In genomic region chr2:10549196-10549595, GRCh38 we compare ENCODE assay signal across 2 cellular contexts.
TF ChIP-seq lines count a peak whose summit lies in the region.

No MANE protein-coding gene starts in this region.

TF ChIP-seq in HepG2, 621 proteins besides CTCF, POLR2A, EP300 and RAD21:
- no peak for TF ChIP-seq NONO (IDR thresholded peaks at IDR 0.05)
- TF ChIP-seq NONO (CRISPR knock-in tag; conservative IDR thresholded peaks at IDR 0.05), result no peak
- no peak for TF ChIP-seq ZNF12 (CRISPR knock-in tag; IDR thresholded peaks at IDR 0.05)
- TF ChIP-seq, protein P1, sequence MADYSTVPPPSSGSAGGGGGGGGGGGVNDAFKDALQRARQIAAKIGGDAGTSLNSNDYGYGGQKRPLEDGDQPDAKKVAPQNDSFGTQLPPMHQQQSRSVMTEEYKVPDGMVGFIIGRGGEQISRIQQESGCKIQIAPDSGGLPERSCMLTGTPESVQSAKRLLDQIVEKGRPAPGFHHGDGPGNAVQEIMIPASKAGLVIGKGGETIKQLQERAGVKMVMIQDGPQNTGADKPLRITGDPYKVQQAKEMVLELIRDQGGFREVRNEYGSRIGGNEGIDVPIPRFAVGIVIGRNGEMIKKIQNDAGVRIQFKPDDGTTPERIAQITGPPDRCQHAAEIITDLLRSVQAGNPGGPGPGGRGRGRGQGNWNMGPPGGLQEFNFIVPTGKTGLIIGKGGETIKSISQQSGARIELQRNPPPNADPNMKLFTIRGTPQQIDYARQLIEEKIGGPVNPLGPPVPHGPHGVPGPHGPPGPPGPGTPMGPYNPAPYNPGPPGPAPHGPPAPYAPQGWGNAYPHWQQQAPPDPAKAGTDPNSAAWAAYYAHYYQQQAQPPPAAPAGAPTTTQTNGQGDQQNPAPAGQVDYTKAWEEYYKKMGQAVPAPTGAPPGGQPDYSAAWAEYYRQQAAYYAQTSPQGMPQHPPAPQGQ (CRISPR knock-in tag; IDR thresholded peaks at IDR 0.05; ENCODE audit: borderline replicate concordance), result no peak
- no peak for TF ChIP-seq ZNF3 (CRISPR knock-in tag; IDR thresholded peaks at IDR 0.05)
- no peak for TF ChIP-seq ZNF674 (CRISPR knock-in tag; IDR thresholded peaks at IDR 0.05; ENCODE audit: low read depth)
- no peak for TF ChIP-seq ZKSCAN5 (CRISPR knock-in tag; IDR thresholded peaks at IDR 0.05)
- TF ChIP-seq ZNF263 (CRISPR knock-in tag; IDR thresholded peaks at IDR 0.05), result peak; percentile 50; the same call in 1 of the 2 replicates
- no peak for TF ChIP-seq GABPA (IDR thresholded peaks at IDR 0.05; ENCODE audit: low read depth, low read length)
- TF ChIP-seq GABPA (CRISPR knock-in tag; IDR thresholded peaks at IDR 0.05; ENCODE audit: low read depth), result no peak
- no peak for TF ChIP-seq NFIC (IDR thresholded peaks at IDR 0.05; ENCODE audit: low read length)
TF ChIP-seq in HepG2: peak in this region for 1.

TF ChIP-seq in H1, 55 proteins besides CTCF, POLR2A, EP300 and RAD21:
- TF ChIP-seq BCL11A (IDR thresholded peaks at IDR 0.05; ENCODE audit: low read depth in 2 of 2, low read length in 2 of 2), result no peak
- no peak for TF ChIP-seq TEAD4 (IDR thresholded peaks at IDR 0.05; ENCODE audit: low read depth, low read length)
- no peak for TF ChIP-seq EZH2 (IDR thresholded peaks at IDR 0.05; ENCODE audit: low read depth, low read length, severe bottlenecking)
- no peak for TF ChIP-seq TAF1 (IDR thresholded peaks at IDR 0.05; ENCODE audit: low read depth, low read length)
- TF ChIP-seq RNF2 (IDR thresholded peaks at IDR 0.05; ENCODE audit: borderline replicate concordance, low read depth, low read length, missing control alignments, poor library complexity, severe bottlenecking), result no peak
- TF ChIP-seq CBX5 (IDR thresholded peaks at IDR 0.05; ENCODE audit: low read depth, low read length), result no peak
- TF ChIP-seq ASH2L (IDR thresholded peaks at IDR 0.05; ENCODE audit: low read length), result no peak
- TF ChIP-seq JUND (IDR thresholded peaks at IDR 0.05; ENCODE audit: low read length), result no peak
- TF ChIP-seq RFX5 (IDR thresholded peaks at IDR 0.05; ENCODE audit: borderline replicate concordance, low read depth, low read length), result no peak
- no peak for TF ChIP-seq SP1 (IDR thresholded peaks at IDR 0.05; ENCODE audit: low read depth, low read length)
- TF ChIP-seq, protein P2, sequence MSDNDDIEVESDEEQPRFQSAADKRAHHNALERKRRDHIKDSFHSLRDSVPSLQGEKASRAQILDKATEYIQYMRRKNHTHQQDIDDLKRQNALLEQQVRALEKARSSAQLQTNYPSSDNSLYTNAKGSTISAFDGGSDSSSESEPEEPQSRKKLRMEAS (IDR thresholded peaks at IDR 0.05), result no peak
